Comparison of ENCODE assay signal across 1 cellular context in the genomic region with DNA sequence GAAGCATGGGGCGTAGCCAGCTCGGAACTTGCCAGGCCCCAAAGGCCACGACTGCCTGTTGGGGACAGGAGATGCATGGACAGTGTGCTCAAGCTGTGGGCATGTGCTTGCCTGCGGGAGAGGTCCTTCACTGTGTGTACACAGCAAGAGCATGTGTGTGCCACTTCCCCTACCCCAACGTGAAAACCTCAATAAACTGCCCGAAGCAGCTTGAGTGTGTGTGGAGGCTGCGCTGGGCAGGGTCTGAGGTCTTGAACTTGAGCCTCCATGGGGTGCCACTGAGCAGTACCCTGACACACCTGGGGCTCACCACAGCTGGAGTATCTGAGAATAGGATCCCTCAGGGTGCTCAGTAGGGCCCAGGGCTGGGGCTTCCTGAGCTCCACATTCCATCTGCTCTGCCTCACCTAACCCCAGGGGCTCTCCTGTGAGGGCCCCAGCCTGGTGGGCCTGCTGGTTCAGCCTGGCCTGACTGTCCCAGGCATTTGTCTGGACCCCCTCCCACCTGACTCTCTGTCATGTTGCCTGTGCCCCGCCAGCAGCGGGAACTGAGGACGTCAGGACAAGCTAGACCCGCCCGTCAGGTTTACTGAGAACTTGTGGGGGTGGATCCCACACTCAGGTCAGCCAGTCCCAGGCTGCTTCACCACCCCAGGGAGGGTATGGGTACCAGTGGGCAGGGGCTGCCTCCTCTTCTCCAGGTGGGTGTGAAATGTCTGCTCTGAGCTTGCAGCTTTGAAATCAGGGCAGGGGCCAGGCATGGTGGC.
TF ChIP-seq lines count a peak whose summit lies in the region.

No MANE protein-coding gene starts in this region.

TF ChIP-seq in GM12878, 131 proteins besides CTCF, POLR2A, EP300 and RAD21:
- TF ChIP-seq ZBTB40 (IDR thresholded peaks at IDR 0.05; ENCODE audit: borderline replicate concordance), result no peak
- no peak for TF ChIP-seq ZNF384 (IDR thresholded peaks at IDR 0.05; ENCODE audit: borderline replicate concordance, low read depth, low read length)
- peak; percentile 55; the same call in 1 of the 2 replicates for TF ChIP-seq POLR2AphosphoS2 (IDR thresholded peaks at IDR 0.05; ENCODE audit: low read depth, low read length)
